1 cellular context compared by ENCODE assay signal in the genomic region with DNA sequence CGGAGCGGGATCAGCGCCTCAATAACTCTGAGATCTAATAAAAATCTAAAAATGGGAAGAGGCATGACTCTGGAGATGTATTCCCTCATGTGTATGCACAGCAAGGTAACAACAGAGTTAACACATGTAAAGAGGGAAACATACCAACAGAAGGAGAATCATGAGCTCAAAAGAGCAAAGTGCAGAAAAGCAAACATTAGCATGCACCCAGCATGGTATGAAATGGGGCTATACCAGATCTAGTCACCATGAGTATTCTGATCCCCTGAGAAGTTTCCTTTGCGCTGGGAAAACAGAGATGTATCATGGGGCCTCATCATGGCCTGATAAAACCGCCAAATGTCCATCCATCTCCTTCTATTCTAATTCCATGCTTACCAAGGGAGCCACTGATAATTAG.
A peak's percentile ranks its signal among the peaks of the same experiment; 100 is the strongest.
TF ChIP-seq lines count a peak whose summit lies in the region.

No MANE protein-coding gene starts in this region.

TF ChIP-seq in HepG2, 621 proteins besides CTCF, POLR2A, EP300 and RAD21 (continued from another document and continues in another):
- TF ChIP-seq, protein P1, sequence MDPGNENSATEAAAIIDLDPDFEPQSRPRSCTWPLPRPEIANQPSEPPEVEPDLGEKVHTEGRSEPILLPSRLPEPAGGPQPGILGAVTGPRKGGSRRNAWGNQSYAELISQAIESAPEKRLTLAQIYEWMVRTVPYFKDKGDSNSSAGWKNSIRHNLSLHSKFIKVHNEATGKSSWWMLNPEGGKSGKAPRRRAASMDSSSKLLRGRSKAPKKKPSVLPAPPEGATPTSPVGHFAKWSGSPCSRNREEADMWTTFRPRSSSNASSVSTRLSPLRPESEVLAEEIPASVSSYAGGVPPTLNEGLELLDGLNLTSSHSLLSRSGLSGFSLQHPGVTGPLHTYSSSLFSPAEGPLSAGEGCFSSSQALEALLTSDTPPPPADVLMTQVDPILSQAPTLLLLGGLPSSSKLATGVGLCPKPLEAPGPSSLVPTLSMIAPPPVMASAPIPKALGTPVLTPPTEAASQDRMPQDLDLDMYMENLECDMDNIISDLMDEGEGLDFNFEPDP (CRISPR knock-in tag; conservative IDR thresholded peaks at IDR 0.05), result no peak
- no peak for TF ChIP-seq ZBTB8A (CRISPR knock-in tag; IDR thresholded peaks at IDR 0.05; ENCODE audit: borderline replicate concordance, low read depth)
- TF ChIP-seq, protein P2, sequence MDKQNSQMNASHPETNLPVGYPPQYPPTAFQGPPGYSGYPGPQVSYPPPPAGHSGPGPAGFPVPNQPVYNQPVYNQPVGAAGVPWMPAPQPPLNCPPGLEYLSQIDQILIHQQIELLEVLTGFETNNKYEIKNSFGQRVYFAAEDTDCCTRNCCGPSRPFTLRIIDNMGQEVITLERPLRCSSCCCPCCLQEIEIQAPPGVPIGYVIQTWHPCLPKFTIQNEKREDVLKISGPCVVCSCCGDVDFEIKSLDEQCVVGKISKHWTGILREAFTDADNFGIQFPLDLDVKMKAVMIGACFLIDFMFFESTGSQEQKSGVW (CRISPR knock-in tag; IDR thresholded peaks at IDR 0.05; ENCODE audit: borderline replicate concordance), result no peak
- TF ChIP-seq, protein P3, sequence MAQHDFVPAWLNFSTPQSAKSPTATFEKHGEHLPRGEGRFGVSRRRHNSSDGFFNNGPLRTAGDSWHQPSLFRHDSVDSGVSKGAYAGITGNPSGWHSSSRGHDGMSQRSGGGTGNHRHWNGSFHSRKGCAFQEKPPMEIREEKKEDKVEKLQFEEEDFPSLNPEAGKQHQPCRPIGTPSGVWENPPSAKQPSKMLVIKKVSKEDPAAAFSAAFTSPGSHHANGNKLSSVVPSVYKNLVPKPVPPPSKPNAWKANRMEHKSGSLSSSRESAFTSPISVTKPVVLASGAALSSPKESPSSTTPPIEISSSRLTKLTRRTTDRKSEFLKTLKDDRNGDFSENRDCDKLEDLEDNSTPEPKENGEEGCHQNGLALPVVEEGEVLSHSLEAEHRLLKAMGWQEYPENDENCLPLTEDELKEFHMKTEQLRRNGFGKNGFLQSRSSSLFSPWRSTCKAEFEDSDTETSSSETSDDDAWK (CRISPR knock-in tag; IDR thresholded peaks at IDR 0.05), result no peak
- 0 out of 2 replicates have a peak, but pooled peaks have one; percentile 18 for TF ChIP-seq ZNF629 (CRISPR knock-in tag; conservative IDR thresholded peaks at IDR 0.05)
- TF ChIP-seq HNRNPL (IDR thresholded peaks at IDR 0.05; ENCODE audit: low read depth, low read length), result no peak
- no peak for TF ChIP-seq SRY (CRISPR knock-in tag; IDR thresholded peaks at IDR 0.05)
- TF ChIP-seq, protein P4, sequence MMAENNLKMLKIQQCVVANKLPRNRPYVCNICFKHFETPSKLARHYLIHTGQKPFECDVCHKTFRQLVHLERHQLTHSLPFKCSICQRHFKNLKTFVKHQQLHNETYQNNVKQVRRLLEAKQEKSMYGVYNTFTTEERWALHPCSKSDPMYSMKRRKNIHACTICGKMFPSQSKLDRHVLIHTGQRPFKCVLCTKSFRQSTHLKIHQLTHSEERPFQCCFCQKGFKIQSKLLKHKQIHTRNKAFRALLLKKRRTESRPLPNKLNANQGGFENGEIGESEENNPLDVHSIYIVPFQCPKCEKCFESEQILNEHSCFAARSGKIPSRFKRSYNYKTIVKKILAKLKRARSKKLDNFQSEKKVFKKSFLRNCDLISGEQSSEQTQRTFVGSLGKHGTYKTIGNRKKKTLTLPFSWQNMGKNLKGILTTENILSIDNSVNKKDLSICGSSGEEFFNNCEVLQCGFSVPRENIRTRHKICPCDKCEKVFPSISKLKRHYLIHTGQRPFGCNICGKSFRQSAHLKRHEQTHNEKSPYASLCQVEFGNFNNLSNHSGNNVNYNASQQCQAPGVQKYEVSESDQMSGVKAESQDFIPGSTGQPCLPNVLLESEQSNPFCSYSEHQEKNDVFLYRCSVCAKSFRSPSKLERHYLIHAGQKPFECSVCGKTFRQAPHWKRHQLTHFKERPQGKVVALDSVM (CRISPR knock-in tag; IDR thresholded peaks at IDR 0.05), result no peak
- TF ChIP-seq, protein P5, sequence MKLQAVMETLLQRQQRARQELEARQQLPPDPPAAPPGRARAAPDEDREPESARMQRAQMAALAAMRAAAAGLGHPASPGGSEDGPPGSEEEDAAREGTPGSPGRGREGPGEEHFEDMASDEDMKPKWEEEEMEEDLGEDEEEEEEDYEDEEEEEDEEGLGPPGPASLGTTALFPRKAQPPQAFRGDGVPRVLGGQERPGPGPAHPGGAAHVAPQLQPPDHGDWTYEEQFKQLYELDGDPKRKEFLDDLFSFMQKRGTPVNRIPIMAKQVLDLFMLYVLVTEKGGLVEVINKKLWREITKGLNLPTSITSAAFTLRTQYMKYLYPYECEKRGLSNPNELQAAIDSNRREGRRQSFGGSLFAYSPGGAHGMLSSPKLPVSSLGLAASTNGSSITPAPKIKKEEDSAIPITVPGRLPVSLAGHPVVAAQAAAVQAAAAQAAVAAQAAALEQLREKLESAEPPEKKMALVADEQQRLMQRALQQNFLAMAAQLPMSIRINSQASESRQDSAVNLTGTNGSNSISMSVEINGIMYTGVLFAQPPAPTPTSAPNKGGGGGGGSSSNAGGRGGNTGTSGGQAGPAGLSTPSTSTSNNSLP (IDR thresholded peaks at IDR 0.05; ENCODE audit: low read depth, low read length), result 0 out of 2 replicates have a peak, but pooled peaks have one; percentile 61
- TF ChIP-seq, protein P6, sequence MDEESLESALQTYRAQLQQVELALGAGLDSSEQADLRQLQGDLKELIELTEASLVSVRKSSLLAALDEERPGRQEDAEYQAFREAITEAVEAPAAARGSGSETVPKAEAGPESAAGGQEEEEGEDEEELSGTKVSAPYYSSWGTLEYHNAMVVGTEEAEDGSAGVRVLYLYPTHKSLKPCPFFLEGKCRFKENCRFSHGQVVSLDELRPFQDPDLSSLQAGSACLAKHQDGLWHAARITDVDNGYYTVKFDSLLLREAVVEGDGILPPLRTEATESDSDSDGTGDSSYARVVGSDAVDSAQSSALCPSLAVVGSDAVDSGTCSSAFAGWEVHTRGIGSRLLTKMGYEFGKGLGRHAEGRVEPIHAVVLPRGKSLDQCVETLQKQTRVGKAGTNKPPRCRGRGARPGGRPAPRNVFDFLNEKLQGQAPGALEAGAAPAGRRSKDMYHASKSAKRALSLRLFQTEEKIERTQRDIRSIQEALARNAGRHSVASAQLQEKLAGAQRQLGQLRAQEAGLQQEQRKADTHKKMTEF (CRISPR knock-in tag; IDR thresholded peaks at IDR 0.05), result peak; percentile 41; the same call in 1 of the 2 replicates
- TF ChIP-seq ZNF644 (CRISPR knock-in tag; IDR thresholded peaks at IDR 0.05; ENCODE audit: low read depth), result 0 out of 2 replicates have a peak, but pooled peaks have one; percentile 72
- TF ChIP-seq HDAC1 (CRISPR knock-in tag; IDR thresholded peaks at IDR 0.05), result no peak
- 0 out of 2 replicates have a peak, but pooled peaks have one; percentile 27 for TF ChIP-seq ZNF430 (CRISPR knock-in tag; IDR thresholded peaks at IDR 0.05)
- no peak for TF ChIP-seq SP5 (CRISPR knock-in tag; IDR thresholded peaks at IDR 0.05; ENCODE audit: borderline replicate concordance, low read depth)
- TF ChIP-seq KLF11 (CRISPR knock-in tag; IDR thresholded peaks at IDR 0.05), result no peak
- TF ChIP-seq TP53 (CRISPR knock-in tag; conservative IDR thresholded peaks at IDR 0.05), result no peak
- no peak for TF ChIP-seq ZNF841 (CRISPR knock-in tag; IDR thresholded peaks at IDR 0.05; ENCODE audit: borderline replicate concordance)
- no peak for TF ChIP-seq ZNF12 (CRISPR knock-in tag; IDR thresholded peaks at IDR 0.05)
- TF ChIP-seq ZNF737 (CRISPR knock-in tag; IDR thresholded peaks at IDR 0.05; ENCODE audit: borderline replicate concordance), result no peak
- no peak for TF ChIP-seq ESRRA (CRISPR knock-in tag; IDR thresholded peaks at IDR 0.05; ENCODE audit: low read depth)
- TF ChIP-seq ZNF333 (CRISPR knock-in tag; IDR thresholded peaks at IDR 0.05; ENCODE audit: borderline replicate concordance), result no peak
- TF ChIP-seq ZNF44 (CRISPR knock-in tag; IDR thresholded peaks at IDR 0.05), result no peak
- TF ChIP-seq ZNF530 (CRISPR knock-in tag; IDR thresholded peaks at IDR 0.05; ENCODE audit: low read depth), result no peak
- no peak for TF ChIP-seq HOXA3 (CRISPR knock-in tag; IDR thresholded peaks at IDR 0.05)
- TF ChIP-seq PRMT3 (CRISPR knock-in tag; IDR thresholded peaks at IDR 0.05; ENCODE audit: borderline replicate concordance, low read depth), result no peak
- no peak for TF ChIP-seq PCBP2 (optimal IDR thresholded peaks at IDR 0.05; ENCODE audit: low read depth, low read length, poor library complexity, severe bottlenecking)
- no peak for TF ChIP-seq RFX5 (IDR thresholded peaks at IDR 0.05; ENCODE audit: low read depth, low read length)
- TF ChIP-seq, protein P7, sequence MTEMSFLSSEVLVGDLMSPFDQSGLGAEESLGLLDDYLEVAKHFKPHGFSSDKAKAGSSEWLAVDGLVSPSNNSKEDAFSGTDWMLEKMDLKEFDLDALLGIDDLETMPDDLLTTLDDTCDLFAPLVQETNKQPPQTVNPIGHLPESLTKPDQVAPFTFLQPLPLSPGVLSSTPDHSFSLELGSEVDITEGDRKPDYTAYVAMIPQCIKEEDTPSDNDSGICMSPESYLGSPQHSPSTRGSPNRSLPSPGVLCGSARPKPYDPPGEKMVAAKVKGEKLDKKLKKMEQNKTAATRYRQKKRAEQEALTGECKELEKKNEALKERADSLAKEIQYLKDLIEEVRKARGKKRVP (CRISPR knock-in tag; IDR thresholded peaks at IDR 0.05), result no peak
- no peak for TF ChIP-seq ZNF670 (CRISPR knock-in tag; IDR thresholded peaks at IDR 0.05; ENCODE audit: borderline replicate concordance)
- no peak for TF ChIP-seq ZNF563 (CRISPR knock-in tag; IDR thresholded peaks at IDR 0.05)
- TF ChIP-seq ZFP82 (CRISPR knock-in tag; IDR thresholded peaks at IDR 0.05; ENCODE audit: borderline replicate concordance), result no peak
- no peak for TF ChIP-seq ZNF253 (CRISPR knock-in tag; IDR thresholded peaks at IDR 0.05; ENCODE audit: borderline replicate concordance)
- TF ChIP-seq KDM1A (CRISPR knock-in tag; IDR thresholded peaks at IDR 0.05), result no peak
- TF ChIP-seq NCOA5 (CRISPR knock-in tag; IDR thresholded peaks at IDR 0.05), result no peak
- no peak for TF ChIP-seq SIN3A (IDR thresholded peaks at IDR 0.05; ENCODE audit: borderline replicate concordance, low read depth, low read length)
- TF ChIP-seq, protein P8, sequence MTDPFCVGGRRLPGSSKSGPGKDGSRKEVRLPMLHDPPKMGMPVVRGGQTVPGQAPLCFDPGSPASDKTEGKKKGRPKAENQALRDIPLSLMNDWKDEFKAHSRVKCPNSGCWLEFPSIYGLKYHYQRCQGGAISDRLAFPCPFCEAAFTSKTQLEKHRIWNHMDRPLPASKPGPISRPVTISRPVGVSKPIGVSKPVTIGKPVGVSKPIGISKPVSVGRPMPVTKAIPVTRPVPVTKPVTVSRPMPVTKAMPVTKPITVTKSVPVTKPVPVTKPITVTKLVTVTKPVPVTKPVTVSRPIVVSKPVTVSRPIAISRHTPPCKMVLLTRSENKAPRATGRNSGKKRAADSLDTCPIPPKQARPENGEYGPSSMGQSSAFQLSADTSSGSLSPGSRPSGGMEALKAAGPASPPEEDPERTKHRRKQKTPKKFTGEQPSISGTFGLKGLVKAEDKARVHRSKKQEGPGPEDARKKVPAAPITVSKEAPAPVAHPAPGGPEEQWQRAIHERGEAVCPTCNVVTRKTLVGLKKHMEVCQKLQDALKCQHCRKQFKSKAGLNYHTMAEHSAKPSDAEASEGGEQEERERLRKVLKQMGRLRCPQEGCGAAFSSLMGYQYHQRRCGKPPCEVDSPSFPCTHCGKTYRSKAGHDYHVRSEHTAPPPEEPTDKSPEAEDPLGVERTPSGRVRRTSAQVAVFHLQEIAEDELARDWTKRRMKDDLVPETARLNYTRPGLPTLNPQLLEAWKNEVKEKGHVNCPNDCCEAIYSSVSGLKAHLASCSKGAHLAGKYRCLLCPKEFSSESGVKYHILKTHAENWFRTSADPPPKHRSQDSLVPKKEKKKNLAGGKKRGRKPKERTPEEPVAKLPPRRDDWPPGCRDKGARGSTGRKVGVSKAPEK (CRISPR knock-in tag; IDR thresholded peaks at IDR 0.05; ENCODE audit: borderline replicate concordance), result no peak
- TF ChIP-seq, protein P9, sequence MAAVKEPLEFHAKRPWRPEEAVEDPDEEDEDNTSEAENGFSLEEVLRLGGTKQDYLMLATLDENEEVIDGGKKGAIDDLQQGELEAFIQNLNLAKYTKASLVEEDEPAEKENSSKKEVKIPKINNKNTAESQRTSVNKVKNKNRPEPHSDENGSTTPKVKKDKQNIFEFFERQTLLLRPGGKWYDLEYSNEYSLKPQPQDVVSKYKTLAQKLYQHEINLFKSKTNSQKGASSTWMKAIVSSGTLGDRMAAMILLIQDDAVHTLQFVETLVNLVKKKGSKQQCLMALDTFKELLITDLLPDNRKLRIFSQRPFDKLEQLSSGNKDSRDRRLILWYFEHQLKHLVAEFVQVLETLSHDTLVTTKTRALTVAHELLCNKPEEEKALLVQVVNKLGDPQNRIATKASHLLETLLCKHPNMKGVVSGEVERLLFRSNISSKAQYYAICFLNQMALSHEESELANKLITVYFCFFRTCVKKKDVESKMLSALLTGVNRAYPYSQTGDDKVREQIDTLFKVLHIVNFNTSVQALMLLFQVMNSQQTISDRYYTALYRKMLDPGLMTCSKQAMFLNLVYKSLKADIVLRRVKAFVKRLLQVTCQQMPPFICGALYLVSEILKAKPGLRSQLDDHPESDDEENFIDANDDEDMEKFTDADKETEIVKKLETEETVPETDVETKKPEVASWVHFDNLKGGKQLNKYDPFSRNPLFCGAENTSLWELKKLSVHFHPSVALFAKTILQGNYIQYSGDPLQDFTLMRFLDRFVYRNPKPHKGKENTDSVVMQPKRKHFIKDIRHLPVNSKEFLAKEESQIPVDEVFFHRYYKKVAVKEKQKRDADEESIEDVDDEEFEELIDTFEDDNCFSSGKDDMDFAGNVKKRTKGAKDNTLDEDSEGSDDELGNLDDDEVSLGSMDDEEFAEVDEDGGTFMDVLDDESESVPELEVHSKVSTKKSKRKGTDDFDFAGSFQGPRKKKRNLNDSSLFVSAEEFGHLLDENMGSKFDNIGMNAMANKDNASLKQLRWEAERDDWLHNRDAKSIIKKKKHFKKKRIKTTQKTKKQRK (IDR thresholded peaks at IDR 0.05; ENCODE audit: low read length), result no peak
- peak; percentile 75 for TF ChIP-seq HNF4A (CRISPR knock-in tag; IDR thresholded peaks at IDR 0.05)
- no peak for TF ChIP-seq ZNF746 (CRISPR knock-in tag; IDR thresholded peaks at IDR 0.05)
- TF ChIP-seq ZNF17 (CRISPR knock-in tag; IDR thresholded peaks at IDR 0.05), result no peak
- TF ChIP-seq PAF1 (CRISPR knock-in tag; IDR thresholded peaks at IDR 0.05), result no peak
- TF ChIP-seq, protein P10, sequence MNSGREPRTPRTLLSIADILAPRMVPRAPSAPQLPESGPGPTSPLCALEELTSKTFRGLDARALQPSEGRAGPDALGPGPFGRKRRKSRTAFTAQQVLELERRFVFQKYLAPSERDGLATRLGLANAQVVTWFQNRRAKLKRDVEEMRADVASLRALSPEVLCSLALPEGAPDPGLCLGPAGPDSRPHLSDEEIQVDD (CRISPR knock-in tag; IDR thresholded peaks at IDR 0.05; ENCODE audit: borderline replicate concordance), result no peak
- TF ChIP-seq, protein P11, sequence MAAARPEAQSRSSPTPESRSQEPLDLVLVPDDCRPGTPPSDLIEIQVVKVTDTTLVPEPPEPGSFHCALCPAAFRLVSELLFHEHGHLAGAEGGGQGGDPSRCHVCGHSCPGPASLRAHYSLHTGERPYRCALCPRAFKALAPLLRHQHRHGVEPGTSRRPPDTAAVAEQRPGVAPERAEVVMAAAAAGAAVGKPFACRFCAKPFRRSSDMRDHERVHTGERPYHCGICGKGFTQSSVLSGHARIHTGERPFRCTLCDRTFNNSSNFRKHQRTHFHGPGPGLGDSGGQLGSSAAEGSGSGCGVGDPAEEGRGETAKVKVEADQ (CRISPR knock-in tag; IDR thresholded peaks at IDR 0.05; ENCODE audit: borderline replicate concordance), result no peak
- TF ChIP-seq ZNF709 (CRISPR knock-in tag; IDR thresholded peaks at IDR 0.05), result no peak
- no peak for TF ChIP-seq KDM6A (CRISPR knock-in tag; IDR thresholded peaks at IDR 0.05; ENCODE audit: low read depth)
